8 cellular contexts compared by ENCODE assay signal in genomic region chr7:65750511-65751344, GRCh38.
DNase-seq lines count a peak whose midpoint lies in the region; ATAC-seq and TF ChIP-seq lines count a peak whose summit lies in the region.

No MANE protein-coding gene starts in this region.

- H3K4me1 Mint-ChIP-seq in progenitor cell of endocrine pancreas (ENCODE audit: low read depth): peaks cover 7% of the 10 kb centered on the region

- H3K4me3 ChIP-seq in adrenal gland: peak overlapping the region; percentile 46 to 80 (median 74)
- peak overlapping the region; percentile 95 for H3K4me3 ChIP-seq in upper lobe of right lung

- H3K27ac ChIP-seq in adrenal gland (peak overlapping the region in 4 of 5 donors; percentile 74 to 92 (median 86)), upper lobe of right lung (peak overlapping the region; percentile 90)

- no peaks in the 10 kb centered on the region for H3K27me3 ChIP-seq in adrenal gland
- no peaks in the 10 kb centered on the region for H3K27me3 ChIP-seq in upper lobe of right lung

- peaks cover 2% of the 10 kb centered on the region for H3K36me3 Mint-ChIP-seq in progenitor cell of endocrine pancreas (ENCODE audit: insufficient read depth)

- H3K4me1 ChIP-seq in adrenal gland (replicated peaks in 1 of 2) (peaks cover 4 to 14% of the 10 kb centered on the region in 2 donors), upper lobe of right lung (peaks cover 12% of the 10 kb centered on the region)

- 0 to 1% (median 0%) methylated on average over 13 to 69 of the region's 69 CpGs for WGBS in adrenal gland, 4 donors

- H3K27me3 Mint-ChIP-seq in progenitor cell of endocrine pancreas: no peaks in the 10 kb centered on the region

- no peaks in the 10 kb centered on the region for H3K9me3 ChIP-seq in adrenal gland (replicated peaks in 1 of 3)
- no peaks in the 10 kb centered on the region for H3K9me3 ChIP-seq in upper lobe of right lung

- TF ChIP-seq POLR2A in adrenal gland (IDR thresholded peaks at IDR 0.05): peak in 1 of 2 donors; percentile 78

- H3K27ac Mint-ChIP-seq in progenitor cell of endocrine pancreas: peak overlapping the region; percentile 98

- intact Hi-C loops in adrenal gland (cut with DNase I) (no loop called here), left cardiac atrium (cut with DNase I) (no loop called here), upper lobe of right lung (cut with DNase I) (no loop called here)

- peak overlapping the region; percentile 94 for H3K4me3 Mint-ChIP-seq in progenitor cell of endocrine pancreas (ENCODE audit: low read depth)

- DNase-seq in NCI-H146 (lab: John Stamatoyannopoulos, UW) (peak; percentile 92), T follicular helper cell (ENCODE audit: low read depth) (peak; percentile 81), adrenal gland (peak; percentile 89 to 95 (median 92)), left cardiac atrium (peak; percentile 93), progenitor cell of endocrine pancreas (ENCODE audit: low spot score, unreplicated experiment) (peak; percentile 83), upper lobe of right lung (peak; percentile 96)

- ATAC-seq in GM18498 (IDR thresholded peaks at IDR 0.05; ENCODE audit: unreplicated experiment) (peak; percentile 99), HG02884 (IDR thresholded peaks at IDR 0.05; ENCODE audit: unreplicated experiment) (peak; percentile 98), left cardiac atrium (peak; percentile 100), upper lobe of right lung (peak; percentile 99)

- H3K36me3 ChIP-seq in adrenal gland (replicated peaks in 1 of 2): no peaks in the 10 kb centered on the region
- H3K36me3 ChIP-seq in upper lobe of right lung: peaks cover 9% of the 10 kb centered on the region

- peak in 4 of 6 experiments; percentile 28 to 55 (median 40) for TF ChIP-seq CTCF in adrenal gland (IDR thresholded peaks at IDR 0.05)
- TF ChIP-seq CTCF in progenitor cell of endocrine pancreas (IDR thresholded peaks at IDR 0.05; ENCODE audit: unreplicated experiment): peak; percentile 12
- TF ChIP-seq CTCF in upper lobe of right lung (IDR thresholded peaks at IDR 0.05): peak; percentile 29

- H3K9me3 Mint-ChIP-seq in progenitor cell of endocrine pancreas (ENCODE audit: low read depth): no peaks in the 10 kb centered on the region

Comparison
In these comparisons a context has a peak if more than half of its experiments do, and no peak if none do; other contexts are left out.
1. Peak in every context shown above with its lines: DNase-seq, ATAC-seq, H3K4me3 ChIP-seq and H3K27ac ChIP-seq.